In the genomic region with DNA sequence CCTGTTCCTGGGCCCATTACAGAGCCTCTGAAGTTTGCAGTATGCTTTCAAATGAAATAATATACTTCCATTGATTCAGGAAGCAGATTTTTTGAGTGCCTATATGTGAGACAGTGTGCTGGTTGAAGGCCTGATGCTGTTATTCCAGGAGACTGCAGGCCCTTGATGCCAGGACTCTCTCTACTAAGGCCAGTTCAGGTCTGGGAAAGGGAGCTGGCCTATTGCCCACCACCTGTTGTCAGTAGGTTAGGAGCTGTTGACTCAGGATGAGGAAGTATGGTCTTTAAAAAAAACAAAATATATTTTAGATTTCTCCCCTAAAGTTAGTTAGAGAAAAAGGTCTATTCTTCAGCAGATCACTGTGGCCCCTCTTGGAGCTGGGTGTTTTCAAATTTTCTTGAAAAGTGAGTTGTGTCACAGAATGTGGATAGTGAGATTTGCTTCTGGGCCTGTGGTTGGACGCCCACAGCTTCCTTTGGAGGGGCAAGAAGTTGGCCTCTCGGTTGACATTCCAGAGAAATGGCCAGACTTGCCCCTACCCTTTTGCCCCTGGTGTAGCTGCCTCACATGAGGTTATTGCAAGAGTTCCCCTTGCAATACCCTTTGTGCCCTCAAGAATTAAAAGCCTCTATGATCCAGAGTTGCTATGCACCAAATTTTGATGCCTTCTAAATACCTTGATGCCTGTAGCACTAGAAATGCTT, we compare ENCODE assay signal across 11 cellular contexts. TPM values are rescaled to one million over a fixed set of nuclear protein-coding genes. Genes with fewer than 3 reads are reported as not detected.
A peak's percentile ranks its signal among the peaks of the same experiment; 100 is the strongest.
DNase-seq lines count a peak whose midpoint lies in the region; ATAC-seq and TF ChIP-seq lines count a peak whose summit lies in the region.
"Had no signal": no experiment of that assay in that cellular context is flagged by ENCODE, and none has a peak within 500 bp of the region (broad histone marks: within the 10 kb centered on the region; RNA-seq: fewer than 3 reads in every experiment).

No MANE protein-coding gene starts in this region.

- H3K36me3 Mint-ChIP-seq in activated CD4-positive, alpha-beta T cell treated with anti-CD3 and anti-CD28 coated beads, Interleukin-2, amount 10 ng/mL, durations not matched to agents 7 days and 5 days (ENCODE audit: low read depth) = peaks cover 36% of the 10 kb centered on the region
- H3K36me3 Mint-ChIP-seq in endodermal cell (ENCODE audit: low read depth) = peaks cover 33% of the 10 kb centered on the region

- no peak for DNase-seq in activated CD4-positive, alpha-beta T cell treated with anti-CD3 and anti-CD28 coated beads, Interleukin-2, amount 10 ng/mL, durations not matched to agents 7 days and 5 days
- DNase-seq in activated CD4-positive, alpha-beta T cell treated with anti-CD3 and anti-CD28 coated beads for 4 hours = no peak
- DNase-seq in NCI-H69 (lab: John Stamatoyannopoulos, UW) (peak; percentile 6), endodermal cell (peak; percentile 18), globus pallidus (ENCODE audit: low spot score) (no peak)
- no peak for DNase-seq in activated CD4-positive, CD25-positive, alpha-beta regulatory T cell (lab: John Stamatoyannopoulos, UW)
- DNase-seq: activated CD4-positive, alpha-beta T cell treated with anti-CD3 and anti-CD28 coated beads for 1 hour; NCI-H1105 had no signal

- TF ChIP-seq CTCF in endodermal cell (conservative IDR thresholded peaks at IDR 0.05) = no peak

- H3K9me3 ChIP-seq in endodermal cell (ENCODE audit: control insufficient read depth, low read length) (no peaks in the 10 kb centered on the region), skeletal muscle tissue (ENCODE audit: control insufficient read depth in 3 of 3, low read length in 3 of 3) (no peaks in the 10 kb centered on the region)

- H3K27ac ChIP-seq in endodermal cell (ENCODE audit: low read depth, low read length) (no peak overlapping the region), skeletal muscle tissue (ENCODE audit: low read depth, low read length) (peak overlapping the region; percentile 37)

- ATAC-seq in HG02610 (IDR thresholded peaks at IDR 0.05; ENCODE audit: unreplicated experiment) = no peak
- ATAC-seq: Panc1 had no signal

- H3K4me3 ChIP-seq in endodermal cell (ENCODE audit: low read length) (no peak overlapping the region), skeletal muscle tissue (ENCODE audit: low read length in 3 of 3) (no peak overlapping the region)

- no peaks in the 10 kb centered on the region for H3K4me1 ChIP-seq in endodermal cell (ENCODE audit: control insufficient read depth, insufficient read depth, low read length)
- H3K4me1 ChIP-seq in skeletal muscle tissue (ENCODE audit: control insufficient read depth in 3 of 3, insufficient read depth in 3 of 3, low read length in 3 of 3) = peaks cover 32 to 33% (median 33%) of the 10 kb centered on the region in 3 donors

- CTCF ChIA-PET in activated CD4-positive, alpha-beta T cell treated with anti-CD3 and anti-CD28 coated beads, Interleukin-2, amount 10 ng/mL, durations not matched to agents 7 days and 5 days (lab: Charles Lee) = interaction anchor here (0.6 to 1.8 kb wide), 12 partner anchors 11 to 618 kb away, joined by 3 to 10 read pairs (median 4); a partner anchor contains a TSS

- H3K36me3 ChIP-seq in endodermal cell (ENCODE audit: control insufficient read depth, insufficient read depth, low read length) (peaks cover 44% of the 10 kb centered on the region), skeletal muscle tissue (ENCODE audit: control insufficient read depth in 3 of 3, insufficient read depth in 3 of 3, low read length in 3 of 3) (peaks cover 9 to 20% (median 15%) of the 10 kb centered on the region in 3 donors)

- H3K4me3 Mint-ChIP-seq in activated CD4-positive, alpha-beta T cell treated with anti-CD3 and anti-CD28 coated beads, Interleukin-2, amount 10 ng/mL, durations not matched to agents 7 days and 5 days = no peak overlapping the region
- no peak overlapping the region for H3K4me3 Mint-ChIP-seq in endodermal cell

- H3K9me3 Mint-ChIP-seq in activated CD4-positive, alpha-beta T cell treated with anti-CD3 and anti-CD28 coated beads, Interleukin-2, amount 10 ng/mL, durations not matched to agents 7 days and 5 days = no peaks in the 10 kb centered on the region
- H3K9me3 Mint-ChIP-seq in endodermal cell = no peaks in the 10 kb centered on the region

- H3K4me1 Mint-ChIP-seq in activated CD4-positive, alpha-beta T cell treated with anti-CD3 and anti-CD28 coated beads, Interleukin-2, amount 10 ng/mL, durations not matched to agents 7 days and 5 days = peaks cover 42% of the 10 kb centered on the region
- H3K4me1 Mint-ChIP-seq in endodermal cell = no peaks in the 10 kb centered on the region

- no peaks in the 10 kb centered on the region for H3K27me3 Mint-ChIP-seq in activated CD4-positive, alpha-beta T cell treated with anti-CD3 and anti-CD28 coated beads, Interleukin-2, amount 10 ng/mL, durations not matched to agents 7 days and 5 days
- H3K27me3 Mint-ChIP-seq in endodermal cell (ENCODE audit: insufficient read depth) = no peaks in the 10 kb centered on the region

- 91% methylated on average over 2 of the region's 2 CpGs; no CpG with 5 or more reads in 1 of the 2 experiments for WGBS in endodermal cell (ENCODE audit: insufficient coverage in 1 of 2, insufficient read length in 1 of 2), 2 experiments

- H3K9ac ChIP-seq in endodermal cell (ENCODE audit: extremely low read depth, low read length, poor library complexity, severe bottlenecking) (no peak overlapping the region), skeletal muscle tissue (ENCODE audit: low read depth in 1 of 3, low read length in 3 of 3) (peak overlapping the region in 1 of 3 donors; percentile 66)

- H3K27me3 ChIP-seq in endodermal cell (ENCODE audit: control insufficient read depth, insufficient read depth, low read length, poor library complexity, severe bottlenecking) (no peaks in the 10 kb centered on the region), skeletal muscle tissue (ENCODE audit: control insufficient read depth in 3 of 3, insufficient read depth in 3 of 3, low read length in 3 of 3) (no peaks in the 10 kb centered on the region)

- POLR2A ChIA-PET in activated CD4-positive, alpha-beta T cell treated with anti-CD3 and anti-CD28 coated beads, Interleukin-2, amount 10 ng/mL, durations not matched to agents 7 days and 5 days (lab: Charles Lee) = interaction anchor here (0.6 kb wide), 1 partner anchor 959 kb away, joined by 4 read pairs; no protein-coding TSS in a partner anchor

- H3K27ac Mint-ChIP-seq in activated CD4-positive, alpha-beta T cell treated with anti-CD3 and anti-CD28 coated beads, Interleukin-2, amount 10 ng/mL, durations not matched to agents 7 days and 5 days = peak overlapping the region; percentile 84
- H3K27ac Mint-ChIP-seq in endodermal cell = no peak overlapping the region

RNA-seq across cellular contexts. Expression of a gene that starts 7.9 kb away (rescaled TPM):
- under 1 TPM in 1 of 2 experiments, not detected in 1; 0.08 TPM for total RNA-seq in activated CD4-positive, alpha-beta T cell treated with anti-CD3 and anti-CD28 coated beads, Interleukin-2, amount 10 ng/mL, durations not matched to agents 7 days and 5 days
- total RNA-seq in endodermal cell (10 to 100 TPM; 51.8 to 56.4 TPM), skeletal muscle tissue (not detected)
- 5.3 TPM for polyA plus RNA-seq in endodermal cell (2013, experiment 1 of 2)
- polyA plus RNA-seq in endodermal cell (2013, experiment 2 of 2) = 5.1 TPM

RNA-seq across cellular contexts. Expression of a gene that starts 17.2 kb away (rescaled TPM):
- total RNA-seq in activated CD4-positive, alpha-beta T cell treated with anti-CD3 and anti-CD28 coated beads, Interleukin-2, amount 10 ng/mL, durations not matched to agents 7 days and 5 days = 10 to 100 TPM in 1 of 2 experiments, 1 to 10 TPM in 1; 8.4 to 10.1 TPM
- total RNA-seq in endodermal cell = 1 to 10 TPM; 8.7 to 10.0 TPM
- 10.8 TPM for polyA plus RNA-seq in endodermal cell (2013, experiment 1 of 2)
- polyA plus RNA-seq in endodermal cell (2013, experiment 2 of 2) = 10.7 TPM
- total RNA-seq in skeletal muscle tissue = 23.0 TPM

RNA-seq across cellular contexts. Expression of a gene that starts 36.3 kb away (rescaled TPM):
- total RNA-seq in activated CD4-positive, alpha-beta T cell treated with anti-CD3 and anti-CD28 coated beads, Interleukin-2, amount 10 ng/mL, durations not matched to agents 7 days and 5 days = 100 to 1,000 TPM; 116 to 130 TPM
- total RNA-seq in endodermal cell (10 to 100 TPM; 43.6 to 47.2 TPM), skeletal muscle tissue (9.4 TPM)
- 20.2 TPM for polyA plus RNA-seq in endodermal cell (2013, experiment 1 of 2)
- polyA plus RNA-seq in endodermal cell (2013, experiment 2 of 2) = 20.7 TPM

Comparison
In these comparisons a context has a peak if more than half of its experiments do, and no peak if none do; other contexts are left out.
1. DNase-seq: peak in NCI-H69 (single experiment) and endodermal cell (single experiment); none in activated CD4-positive, alpha-beta T cell treated with anti-CD3 and anti-CD28 coated beads, Interleukin-2, amount 10 ng/mL, durations not matched to agents 7 days and 5 days (single experiment), activated CD4-positive, alpha-beta T cell treated with anti-CD3 and anti-CD28 coated beads for 4 hours (0 of 2), activated CD4-positive, CD25-positive, alpha-beta regulatory T cell (0 of 4) and globus pallidus (single experiment).
2. RNA of a gene that starts 7.9 kb away (total RNA-seq): 51.8 to 56.4 TPM in endodermal cell; 0.08 TPM in activated CD4-positive, alpha-beta T cell treated with anti-CD3 and anti-CD28 coated beads, Interleukin-2, amount 10 ng/mL, durations not matched to agents 7 days and 5 days and not detected in skeletal muscle tissue (single experiment); every median in the first group is over 10 times any median in the second.